10 cellular contexts compared by ENCODE assay signal in genomic region chr7:152590481-152590880, GRCh38.
"Had no signal": no experiment of that assay in that cellular context is flagged by ENCODE, and none has a peak within 500 bp of the region (broad histone marks: within the 10 kb centered on the region; RNA-seq: fewer than 3 reads in every experiment).

No MANE protein-coding gene starts in this region.

- H2AFZ ChIP-seq: GM23338 had no signal

- H3K36me3 ChIP-seq: HAP-1 had no signal

- ATAC-seq: GM23338, HCT116, HepG2, K562 had no signal

- H3K4me1 ChIP-seq: HAP-1 had no signal

- H3K27ac ChIP-seq: HL-60 had no signal

- DNase-seq: H7, HFFc6, IMR-90, KG1 had no signal

- H3K9me3 ChIP-seq: HAP-1 had no signal

- H3K4me3 ChIP-seq: GM23338, HAP-1, K562 had no signal

- H3K4me2 ChIP-seq: GM23338 had no signal
